Comparison of ENCODE assay signal across 18 cellular contexts in the genomic region with DNA sequence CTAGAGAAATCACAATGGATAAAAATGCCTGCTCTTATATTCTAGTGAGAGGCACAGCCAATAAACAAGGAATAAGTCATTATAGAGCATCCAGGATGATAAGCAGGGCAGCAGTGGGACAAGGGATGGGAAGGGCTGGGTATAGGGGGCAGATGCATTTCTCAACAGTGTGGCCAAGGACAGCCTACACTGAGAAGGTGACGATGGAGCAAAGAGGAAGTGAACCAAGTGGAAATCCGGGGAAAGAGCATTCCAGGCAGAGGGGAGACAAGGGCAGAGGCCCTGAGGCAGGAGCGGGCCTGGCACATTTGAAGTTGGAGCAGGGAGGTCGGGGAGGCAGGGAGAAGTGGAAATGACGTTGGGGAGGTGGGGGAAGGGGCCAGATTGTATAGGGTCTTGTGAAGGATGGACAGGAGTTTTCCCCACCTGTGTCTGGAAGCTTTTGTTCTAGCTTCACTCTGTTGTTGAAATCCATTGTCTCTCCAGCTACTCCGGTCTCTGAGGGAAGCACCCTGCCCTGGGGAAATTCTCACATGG. TPM values are rescaled to one million over a fixed set of nuclear protein-coding genes. Genes with fewer than 3 reads are reported as not detected.
DNase-seq lines count a peak whose midpoint lies in the region; ATAC-seq, FAIRE-seq and TF ChIP-seq lines count a peak whose summit lies in the region.
"Had no signal": no experiment of that assay in that cellular context is flagged by ENCODE, and none has a peak within 500 bp of the region (broad histone marks: within the 10 kb centered on the region; RNA-seq: fewer than 3 reads in every experiment).

No MANE protein-coding gene starts in this region.

- no peaks in the 10 kb centered on the region for H3K27me3 ChIP-seq in BLaER1
- H3K27me3 ChIP-seq in SJCRH30 = no peaks in the 10 kb centered on the region
- no peaks in the 10 kb centered on the region for H3K27me3 ChIP-seq in ascending aorta

- intact Hi-C loops in ascending aorta (cut with DNase I) = no loop called here

- H3K9me3 ChIP-seq in BLaER1 (no peaks in the 10 kb centered on the region), SJCRH30 (replicated peaks) (no peaks in the 10 kb centered on the region), ascending aorta (no peaks in the 10 kb centered on the region)
- H3K9me3 ChIP-seq: A549, SK-N-SH had no signal

- TF ChIP-seq CTCF in ascending aorta (IDR thresholded peaks at IDR 0.05) = no peak

- no peak overlapping the region for H3K4me3 ChIP-seq in BLaER1
- no peak overlapping the region for H3K4me3 ChIP-seq in SJCRH30
- H3K4me3 ChIP-seq in ascending aorta = no peak overlapping the region
- H3K4me3 ChIP-seq: A549 had no signal

- H3K36me3 ChIP-seq in BLaER1 (peaks cover 2% of the 10 kb centered on the region; the same call in 1 of the 2 replicates), SJCRH30 (no peaks in the 10 kb centered on the region), ascending aorta (no peaks in the 10 kb centered on the region)

- DNase-seq in GM12891 (ENCODE audit: insufficient read length, low spot score) (no peak), SJCRH30 (peak in 1 of 2 experiments; percentile 52), islet precursor cell (peak; percentile 76), ascending aorta (ENCODE audit: low spot score in 2 of 2) (no peak), GM19238 (ENCODE audit: insufficient read length, low spot score) (no peak)
- no peak for DNase-seq in stimulated activated CD4-positive, alpha-beta T cell treated with anti-CD3 and anti-CD28 coated beads, Interleukin-12 subunit alpha, Interleukin-12 subunit beta, amount 100 ng/mL, for 4 hours
- DNase-seq: CD4-positive, alpha-beta memory T cell; H9; NCI-H1092 treated with DMSO at 0.1 percent for 48 hours; NCI-H345; NCI-H69; NK-92 treated with Interleukin-12 subunit alpha and Interleukin-12 subunit beta, amount 100 ng/mL, for 24 hours; SK-N-SH had no signal

- H3K4me1 ChIP-seq in BLaER1 (peaks cover 56% of the 10 kb centered on the region), SJCRH30 (peaks cover 34% of the 10 kb centered on the region), ascending aorta (no peaks in the 10 kb centered on the region)
- H3K4me1 ChIP-seq: A549 had no signal

- H3K27ac ChIP-seq in BLaER1 (no peak overlapping the region), SJCRH30 (peak overlapping the region; percentile 99), ascending aorta (no peak overlapping the region)
- H3K27ac ChIP-seq: A549 had no signal

- no peak overlapping the region for H3K9ac ChIP-seq in BLaER1
- H3K9ac ChIP-seq: SK-N-SH had no signal

- FAIRE-seq in GM12891 (lab: Jason Lieb, UNC) = no peak
- FAIRE-seq: A549 had no signal

- no peak for TF ChIP-seq POLR2A in GM12891 (IDR thresholded peaks at IDR 0.05; ENCODE audit: low read depth, low read length)

- ATAC-seq in HG02981 (IDR thresholded peaks at IDR 0.05; ENCODE audit: unreplicated experiment) = no peak
- ATAC-seq: A549, Panc1, Right ventricle myocardium inferior had no signal

- H4K20me1 ChIP-seq in BLaER1 = no peaks in the 10 kb centered on the region

- H3K4me2 ChIP-seq in BLaER1 = peak overlapping the region; percentile 65
- H3K4me2 ChIP-seq: A549, SK-N-SH had no signal

TF ChIP-seq in GM12891, 5 proteins besides CTCF, POLR2A, EP300 and RAD21:
- TF ChIP-seq SPI1 (IDR thresholded peaks at IDR 0.05; ENCODE audit: low read depth, low read length) (0 out of 2 replicates have a peak, but pooled peaks have one; percentile 36), POU2F2 (IDR thresholded peaks at IDR 0.05; ENCODE audit: low read depth, low read length) (no peak), PAX5 (IDR thresholded peaks at IDR 0.05; ENCODE audit: insufficient read depth, low read length, severe bottlenecking) (no peak)

RNA-seq across cellular contexts. Expression of a gene that starts 17.6 kb away (rescaled TPM):
- 9.4 TPM for polyA plus RNA-seq in GM12891 (2012; ENCODE audit: low read depth, missing spikeins)
- total RNA-seq in SJCRH30 (2014; rRNA removed; shearing (Covaris generic)) = 32.6 and 34.6 TPM in 2 replicates
- not detected for total RNA-seq in ascending aorta

Comparison
In these comparisons a context has a peak if more than half of its experiments do, and no peak if none do; other contexts are left out.
1. RNA of a gene that starts 17.6 kb away (total RNA-seq): 32.6 to 34.6 TPM in SJCRH30; not detected in ascending aorta (single experiment); every median in the first group is over 10 times any median in the second.